ENCODE assay signal across 29 cellular contexts in genomic region chr18:32488078-32488477, GRCh38. TPM values are rescaled to one million over a fixed set of nuclear protein-coding genes. Genes with fewer than 3 reads are reported as not detected.
"Had no signal": no experiment of that assay in that cellular context is flagged by ENCODE, and none has a peak within 500 bp of the region (broad histone marks: within the 10 kb centered on the region; RNA-seq: fewer than 3 reads in every experiment).

No MANE protein-coding gene starts in this region.

- H3K27me3 ChIP-seq: ascending aorta, breast epithelium, dorsolateral prefrontal cortex had no signal

- H3K36me3 ChIP-seq: ascending aorta, breast epithelium, cardiac muscle cell had no signal

- H3K4me1 Mint-ChIP-seq: activated CD4-positive, alpha-beta T cell treated with anti-CD3 and anti-CD28 coated beads for 36 hours; activated CD4-positive, alpha-beta T cell treated with anti-CD3 and anti-CD28 coated beads, Interleukin-2, amount 10 ng/mL, durations not matched to agents 24 days and 14 days; activated CD8-positive, alpha-beta memory T cell treated with anti-CD3 and anti-CD28 coated beads, Interleukin-2, amount 10 ng/mL, durations not matched to agents 7 days and 5 days; activated naive CD4-positive, alpha-beta T cell treated with anti-CD3 and anti-CD28 coated beads, Interleukin-2, amount 10 ng/mL, durations not matched to agents 7 days and 5 days; activated naive CD8-positive, alpha-beta T cell treated with anti-CD3 and anti-CD28 coated beads, Interleukin-2, amount 10 ng/mL, durations not matched to agents 7 days and 5 days; brain; central memory CD8-positive, alpha-beta T cell had no signal

- H3K4me1 ChIP-seq: ascending aorta, breast epithelium had no signal

- H3K4me3 Mint-ChIP-seq: activated CD4-positive, alpha-beta memory T cell treated with anti-CD3 and anti-CD28 coated beads for 36 hours; activated CD4-positive, alpha-beta T cell treated with anti-CD3 and anti-CD28 coated beads for 36 hours; activated CD4-positive, alpha-beta T cell treated with anti-CD3 and anti-CD28 coated beads, Interleukin-2, amount 10 ng/mL, durations not matched to agents 24 days and 14 days; activated CD8-positive, alpha-beta memory T cell treated with anti-CD3 and anti-CD28 coated beads, Interleukin-2, amount 10 ng/mL, durations not matched to agents 7 days and 5 days; activated CD8-positive, alpha-beta T cell treated with anti-CD3 and anti-CD28 coated beads, Interleukin-2, amount 10 ng/mL, durations not matched to agents 7 days and 5 days; activated naive CD4-positive, alpha-beta T cell treated with anti-CD3 and anti-CD28 coated beads, Interleukin-2, amount 10 ng/mL, durations not matched to agents 7 days and 5 days; activated naive CD8-positive, alpha-beta T cell treated with anti-CD3 and anti-CD28 coated beads, Interleukin-2, amount 10 ng/mL, durations not matched to agents 7 days and 5 days; activated T-cell treated with anti-CD3 and anti-CD28 coated beads, Interleukin-2, amount 50 U/mL, for 72 hours; brain; central memory CD8-positive, alpha-beta T cell; dendritic cell treated with granulocyte-macrophage colony-stimulating factor and Interleukin-4, amounts not matched to agents 40 ng/mL and 50 ng/mL, for 4 days; endodermal cell had no signal

- H3K27ac ChIP-seq: ascending aorta, breast epithelium, cardiac muscle cell, coronary artery, dorsolateral prefrontal cortex had no signal

- H3K9me3 Mint-ChIP-seq: activated CD4-positive, alpha-beta memory T cell treated with anti-CD3 and anti-CD28 coated beads for 36 hours; activated CD4-positive, alpha-beta T cell treated with anti-CD3 and anti-CD28 coated beads, Interleukin-2, amount 10 ng/mL, durations not matched to agents 24 days and 14 days; activated naive CD4-positive, alpha-beta T cell treated with anti-CD3 and anti-CD28 coated beads, Interleukin-2, amount 10 ng/mL, durations not matched to agents 7 days and 5 days; activated naive CD4-positive, alpha-beta T cell treated with anti-CD3 and anti-CD28 coated beads, Interleukin-2, amount 50 U/mL, for 72 hours; activated naive CD8-positive, alpha-beta T cell treated with anti-CD3 and anti-CD28 coated beads, Interleukin-2, amount 10 ng/mL, durations not matched to agents 7 days and 5 days; activated T-cell treated with anti-CD3 and anti-CD28 coated beads, Interleukin-2, amount 50 U/mL, for 72 hours; central memory CD8-positive, alpha-beta T cell; dendritic cell treated with granulocyte-macrophage colony-stimulating factor and Interleukin-4, amounts not matched to agents 40 ng/mL and 50 ng/mL, for 4 days; endodermal cell had no signal

- H3K4me3 ChIP-seq: ascending aorta, breast epithelium, cardiac muscle cell, coronary artery, dorsolateral prefrontal cortex had no signal

- H3K27me3 Mint-ChIP-seq: brain had no signal

- H3K36me3 Mint-ChIP-seq: activated CD4-positive, alpha-beta memory T cell treated with anti-CD3 and anti-CD28 coated beads for 36 hours; activated CD8-positive, alpha-beta memory T cell treated with anti-CD3 and anti-CD28 coated beads, Interleukin-2, amount 10 ng/mL, durations not matched to agents 7 days and 5 days; activated naive CD4-positive, alpha-beta T cell treated with anti-CD3 and anti-CD28 coated beads, Interleukin-2, amount 10 ng/mL, durations not matched to agents 7 days and 5 days; activated naive CD4-positive, alpha-beta T cell treated with anti-CD3 and anti-CD28 coated beads, Interleukin-2, amount 50 U/mL, for 72 hours; activated naive CD8-positive, alpha-beta T cell treated with anti-CD3 and anti-CD28 coated beads, Interleukin-2, amount 10 ng/mL, durations not matched to agents 7 days and 5 days; brain had no signal

- ATAC-seq: activated CD4-positive, alpha-beta T cell treated with anti-CD3 and anti-CD28 coated beads for 36 hours; activated CD8-positive, alpha-beta memory T cell treated with anti-CD3 and anti-CD28 coated beads, Interleukin-2, amount 10 ng/mL, durations not matched to agents 7 days and 5 days; activated CD8-positive, alpha-beta T cell treated with anti-CD3 and anti-CD28 coated beads, Interleukin-2, amount 10 ng/mL, durations not matched to agents 7 days and 5 days; activated naive CD4-positive, alpha-beta T cell treated with anti-CD3 and anti-CD28 coated beads, Interleukin-2, amount 50 U/mL, for 72 hours; activated T-cell treated with anti-CD3 and anti-CD28 coated beads, Interleukin-2, amount 50 U/mL, for 72 hours; esophagus mucosa had no signal

- DNase-seq: activated CD4-positive, alpha-beta memory T cell treated with anti-CD3 and anti-CD28 coated beads for 36 hours; activated CD4-positive, alpha-beta T cell treated with anti-CD3 and anti-CD28 coated beads for 36 hours; activated CD4-positive, alpha-beta T cell treated with anti-CD3 and anti-CD28 coated beads, Interleukin-2, amount 10 ng/mL, durations not matched to agents 24 days and 14 days; activated CD4-positive, CD25-positive, alpha-beta regulatory T cell; activated CD4-positive, CD25-positive, alpha-beta regulatory T cell treated with anti-CD3 and anti-CD28 coated beads, Interleukin-2, amount 50 U/mL, for 72 hours; activated CD8-positive, alpha-beta memory T cell treated with anti-CD3 and anti-CD28 coated beads, Interleukin-2, amount 10 ng/mL, durations not matched to agents 7 days and 5 days; activated CD8-positive, alpha-beta memory T cell treated with anti-CD3 and anti-CD28 coated beads, Interleukin-2, amount 50 U/mL, for 4 hours; activated CD8-positive, alpha-beta T cell treated with anti-CD3 and anti-CD28 coated beads, Interleukin-2, amount 10 ng/mL, durations not matched to agents 7 days and 5 days; activated gamma-delta T cell; activated naive CD4-positive, alpha-beta T cell; activated naive CD4-positive, alpha-beta T cell treated with anti-CD3 and anti-CD28 coated beads, Interleukin-2, amount 10 ng/mL, durations not matched to agents 7 days and 5 days; activated naive CD8-positive, alpha-beta T cell treated with anti-CD3 and anti-CD28 coated beads, Interleukin-2, amount 10 ng/mL, durations not matched to agents 7 days and 5 days; activated T-cell treated with anti-CD3 and anti-CD28 coated beads, Interleukin-2, amount 50 U/mL, for 1 hour; activated T-cell treated with anti-CD3 and anti-CD28 coated beads, Interleukin-2, amount 50 U/mL, for 72 hours; dorsolateral prefrontal cortex; effector memory CD4-positive, alpha-beta T cell; endodermal cell; foreskin fibroblast; head of caudate nucleus; T-helper 2 cell had no signal

- H3K9me3 ChIP-seq: ascending aorta, breast epithelium had no signal

RNA-seq across cellular contexts. Expression of gene GAREM1, which starts 17.4 kb away (rescaled TPM):
- total RNA-seq: activated CD4-positive, alpha-beta T cell treated with anti-CD3 and anti-CD28 coated beads for 36 hours; activated CD4-positive, alpha-beta T cell treated with anti-CD3 and anti-CD28 coated beads, Interleukin-2, amount 10 ng/mL, durations not matched to agents 24 days and 14 days; activated CD8-positive, alpha-beta memory T cell treated with anti-CD3 and anti-CD28 coated beads, Interleukin-2, amount 10 ng/mL, durations not matched to agents 7 days and 5 days; activated CD8-positive, alpha-beta T cell treated with anti-CD3 and anti-CD28 coated beads, Interleukin-2, amount 10 ng/mL, durations not matched to agents 7 days and 5 days; activated naive CD4-positive, alpha-beta T cell treated with anti-CD3 and anti-CD28 coated beads, Interleukin-2, amount 50 U/mL, for 72 hours had no signal
